20 cellular contexts compared by ENCODE assay signal in the genomic region with DNA sequence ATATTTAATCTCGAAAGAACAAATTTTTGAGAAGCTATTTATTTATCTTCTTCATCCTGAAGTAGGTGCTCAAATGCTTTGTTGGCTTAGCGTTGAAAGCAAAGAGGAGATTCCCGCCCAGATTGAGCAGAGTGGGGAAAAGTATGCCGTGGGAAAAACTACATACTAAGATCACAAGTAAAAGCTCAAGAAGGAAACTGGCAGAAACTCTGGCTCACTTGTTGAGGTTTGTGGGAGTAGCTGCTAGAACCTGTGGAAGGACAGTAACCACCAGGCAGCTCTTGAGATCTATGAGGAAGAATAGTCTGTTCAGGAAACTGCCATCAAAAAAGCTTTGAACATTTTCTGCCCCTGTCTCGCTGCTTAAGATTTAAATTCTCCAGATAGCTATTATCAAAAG. TPM values are rescaled to one million over a fixed set of nuclear protein-coding genes. Genes with fewer than 3 reads are reported as not detected.
DNase-seq lines count a peak whose midpoint lies in the region; ATAC-seq and TF ChIP-seq lines count a peak whose summit lies in the region.
"Had no signal": no experiment of that assay in that cellular context is flagged by ENCODE, and none has a peak within 500 bp of the region (broad histone marks: within the 10 kb centered on the region; RNA-seq: fewer than 3 reads in every experiment).

No MANE protein-coding gene starts in this region.

- intact Hi-C loops in thyroid gland (cut with DNase I), result no loop called here

- WGBS in thyroid gland, 2 donors, result 25 to 32% methylated on average over 5 of the region's 5 CpGs

- H3K27me3 ChIP-seq in duodenal mucosa (ENCODE audit: control insufficient read depth in 1 of 2, insufficient read depth in 2 of 2, low read length in 2 of 2), result no peaks in the 10 kb centered on the region
- H3K27me3 ChIP-seq in thyroid gland, result no peaks in the 10 kb centered on the region
- H3K27me3 ChIP-seq: BLaER1 had no signal

- H3K27ac ChIP-seq in duodenal mucosa (ENCODE audit: low read depth, low read length) (no peak overlapping the region), thyroid gland (no peak overlapping the region)
- H3K27ac ChIP-seq: BLaER1, C4-2B, GM23248 had no signal

- no peak for TF ChIP-seq POLR2A in thyroid gland (IDR thresholded peaks at IDR 0.05)

- H3K9ac ChIP-seq in duodenal mucosa (ENCODE audit: low read depth in 1 of 2, low read length in 2 of 2), result no peak overlapping the region
- H3K9ac ChIP-seq: BLaER1, GM23248 had no signal

- ATAC-seq in GM19395 (IDR thresholded peaks at IDR 0.05; ENCODE audit: unreplicated experiment), result no peak
- ATAC-seq: CD8-positive, alpha-beta T cell had no signal

- DNase-seq in HT-29 (ENCODE audit: low spot score) (peak; percentile 67), Kasumi-1 (lab: John Stamatoyannopoulos, UW) (peak; percentile 53 to 55), thyroid gland (peak; percentile 13 to 28), HUDEP-2 (lab: John Stamatoyannopoulos, UW; ENCODE audit: unreplicated experiment in 76 of 76) (no peak), AML-193 (lab: John Stamatoyannopoulos, UW) (no peak)
- DNase-seq: Caco-2; CD4-positive, CD25-positive, alpha-beta regulatory T cell; CD8-positive, alpha-beta T cell; DMS153; DND-41; GM23248; H7; HCEC 1CT had no signal

- H3K4me1 ChIP-seq in duodenal mucosa (ENCODE audit: control insufficient read depth in 1 of 2, insufficient read depth in 2 of 2, low read length in 2 of 2) (peaks cover 10 to 28% of the 10 kb centered on the region in 2 donors), thyroid gland (peaks cover 4 to 6% of the 10 kb centered on the region in 2 donors)
- H3K4me1 ChIP-seq: BLaER1, Caco-2 had no signal

- H3K9me3 ChIP-seq in duodenal mucosa (ENCODE audit: control insufficient read depth in 1 of 2, low read length in 2 of 2) (no peaks in the 10 kb centered on the region), thyroid gland (no peaks in the 10 kb centered on the region)
- H3K9me3 ChIP-seq: BLaER1, Caco-2 had no signal

- H3K4me3 ChIP-seq in duodenal mucosa (ENCODE audit: low read depth in 1 of 2, low read length in 2 of 2) (peak overlapping the region; percentile 9 to 32), thyroid gland (replicated peaks in 1 of 3) (no peak overlapping the region)
- H3K4me3 ChIP-seq: BLaER1, GM23248 had no signal

- H3K36me3 ChIP-seq in duodenal mucosa (ENCODE audit: control insufficient read depth in 1 of 2, insufficient read depth in 2 of 2, low read length in 2 of 2) (no peaks in the 10 kb centered on the region), thyroid gland (no peaks in the 10 kb centered on the region)
- H3K36me3 ChIP-seq: BLaER1 had no signal

- TF ChIP-seq CTCF in thyroid gland (IDR thresholded peaks at IDR 0.05), result no peak

RNA-seq across cellular contexts. Expression of a gene that starts 3.9 kb away (rescaled TPM):
- total RNA-seq in HT-29 (2014; rRNA removed; shearing (Covaris generic)), result 13.2 and 14.8 TPM in 2 replicates
- under 1 TPM in 1 of 4 donors, not detected in 3; 0.40 TPM for total RNA-seq in thyroid gland
- total RNA-seq: A172; A673; B cell; CD4-positive, CD25-positive, alpha-beta regulatory T cell; CD8-positive, alpha-beta T cell; GM23248; H7 had no signal

Comparison
In these comparisons a context has a peak if more than half of its experiments do, and no peak if none do; other contexts are left out.
1. DNase-seq: peak in HT-29 (single experiment), Kasumi-1 (2 of 2) and thyroid gland (2 of 2); none in HUDEP-2 (0 of 76) and AML-193 (0 of 2).
2. H3K4me3 ChIP-seq: peak in duodenal mucosa (2 of 2); none in thyroid gland (0 of 3).
3. RNA of a gene that starts 3.9 kb away (total RNA-seq): 13.2 to 14.8 TPM in HT-29; 0.40 TPM in thyroid gland; every median in the first group is over 10 times any median in the second.